ENCODE assay signal across 26 cellular contexts in the genomic region with DNA sequence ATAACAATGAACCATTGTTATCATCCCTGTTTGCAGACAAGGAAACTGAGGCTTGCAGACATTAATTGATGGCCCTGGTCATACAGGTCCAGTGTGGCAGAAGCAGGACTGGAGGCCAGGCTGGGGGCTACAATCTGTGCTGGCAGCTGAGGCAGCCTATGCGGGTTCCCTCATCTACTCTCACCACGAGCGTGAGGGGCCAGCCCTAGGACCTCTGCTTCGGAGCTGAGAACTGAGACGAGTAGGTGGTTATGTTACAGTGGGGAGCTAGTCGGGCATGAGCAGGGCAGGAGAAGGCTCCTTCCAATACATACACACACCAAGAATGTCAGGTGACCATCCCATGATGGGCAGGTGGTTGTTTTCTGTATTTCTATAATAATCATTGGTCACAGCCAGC.
"Had no signal": no experiment of that assay in that cellular context is flagged by ENCODE, and none has a peak within 500 bp of the region (broad histone marks: within the 10 kb centered on the region; RNA-seq: fewer than 3 reads in every experiment).

No MANE protein-coding gene starts in this region.

- H3K27me3 Mint-ChIP-seq: stimulated activated naive CD8-positive, alpha-beta T cell treated with anti-CD3 and anti-CD28 coated beads, Interleukin-15, Interleukin-2, amounts not matched to agents 100 ng/mL and 50 ng/mL, for 24 hours had no signal

- H3K27ac Mint-ChIP-seq: naive thymus-derived CD8-positive, alpha-beta T cell; natural killer cell treated with Interleukin-12 subunit alpha and Interleukin-12 subunit beta and Interleukin-15 and Interleukin-18, amount 100 ng/mL, for 72 hours; nephron progenitor cell; stimulated activated effector memory CD8-positive, alpha-beta T cell treated with anti-CD3 and anti-CD28 coated beads, Interleukin-12 subunit alpha, Interleukin-12 subunit beta, amount 100 ng/mL, for 72 hours; stimulated activated naive B cell treated with anti-CD40 and anti-IgM and Interleukin-4, amounts not matched to agents 10 μg/mL and 1 μg/mL and 100 μg/mL, for 72 hours; stimulated activated naive CD8-positive, alpha-beta T cell treated with anti-CD3 and anti-CD28 coated beads, Interleukin-15, Interleukin-2, amounts not matched to agents 100 ng/mL and 50 ng/mL, for 24 hours had no signal

- H3K4me1 ChIP-seq: pancreas, prostate gland, right lobe of liver, sigmoid colon, thyroid gland, tibial nerve, upper lobe of left lung had no signal

- H3K9me3 Mint-ChIP-seq: naive thymus-derived CD8-positive, alpha-beta T cell; natural killer cell treated with Interleukin-12 subunit alpha and Interleukin-12 subunit beta and Interleukin-15 and Interleukin-18, amount 100 ng/mL, for 72 hours; nephron progenitor cell; neural crest cell; stimulated activated effector memory CD8-positive, alpha-beta T cell treated with anti-CD3 and anti-CD28 coated beads, Interleukin-12 subunit alpha, Interleukin-12 subunit beta, amount 100 ng/mL, for 72 hours; stimulated activated naive B cell treated with anti-CD40 and anti-IgM and Interleukin-4, amounts not matched to agents 10 μg/mL and 1 μg/mL and 100 μg/mL, for 72 hours; stimulated activated naive CD8-positive, alpha-beta T cell treated with anti-CD3 and anti-CD28 coated beads, Interleukin-15, Interleukin-2, amounts not matched to agents 100 ng/mL and 50 ng/mL, for 24 hours had no signal

- H3K4me1 Mint-ChIP-seq: stimulated activated effector memory CD8-positive, alpha-beta T cell treated with anti-CD3 and anti-CD28 coated beads, Interleukin-12 subunit alpha, Interleukin-12 subunit beta, amount 100 ng/mL, for 72 hours; stimulated activated naive B cell treated with anti-CD40 and anti-IgM and Interleukin-4, amounts not matched to agents 10 μg/mL and 1 μg/mL and 100 μg/mL, for 72 hours had no signal

- H3K4me3 Mint-ChIP-seq: naive thymus-derived CD8-positive, alpha-beta T cell; natural killer cell treated with Interleukin-12 subunit alpha and Interleukin-12 subunit beta and Interleukin-15 and Interleukin-18, amount 100 ng/mL, for 72 hours; nephron progenitor cell; neural crest cell; stimulated activated effector memory CD8-positive, alpha-beta T cell treated with anti-CD3 and anti-CD28 coated beads, Interleukin-12 subunit alpha, Interleukin-12 subunit beta, amount 100 ng/mL, for 72 hours; stimulated activated naive B cell treated with anti-CD40 and anti-IgM and Interleukin-4, amounts not matched to agents 10 μg/mL and 1 μg/mL and 100 μg/mL, for 72 hours; stimulated activated naive CD8-positive, alpha-beta T cell treated with anti-CD3 and anti-CD28 coated beads, Interleukin-15, Interleukin-2, amounts not matched to agents 100 ng/mL and 50 ng/mL, for 24 hours had no signal

- DNase-seq: naive thymus-derived CD8-positive, alpha-beta T cell; nephron progenitor cell; pancreas; retina; right cardiac atrium; right lobe of liver; sigmoid colon; small intestine; stimulated activated CD4-positive, alpha-beta T cell treated with anti-CD3 and anti-CD28 coated beads, Interleukin-15, amount 100 ng/mL, for 24 hours; stimulated activated CD4-positive, alpha-beta T cell treated with anti-CD3 and anti-CD28 coated beads, Interleukin-2, amount 100 ng/mL, for 24 hours; stimulated activated CD4-positive, alpha-beta T cell treated with anti-CD3 and anti-CD28 coated beads, Interleukin-2, amount 100 ng/mL, for 48 hours; stimulated activated CD4-positive, alpha-beta T cell treated with anti-CD3 and anti-CD28 coated beads, Interleukin-4, amount 100 ng/mL, for 24 hours; stimulated activated naive B cell treated with anti-CD40 and anti-IgM and Interleukin-4, amounts not matched to agents 10 μg/mL and 1 μg/mL and 100 μg/mL, for 72 hours; stimulated activated naive CD4-positive, alpha-beta T cell treated with Interleukin-2 at 50 U/mL for 16 hours; stomach; thyroid gland; trophoblast cell had no signal

- H3K27ac ChIP-seq: neutrophil, pancreas, prostate gland, right lobe of liver, sigmoid colon, stomach, thoracic aorta, thyroid gland, tibial nerve, upper lobe of left lung had no signal

- H3K9me3 ChIP-seq: neutrophil, pancreas, prostate gland, right lobe of liver, sigmoid colon, stomach, thoracic aorta, thyroid gland, tibial nerve, upper lobe of left lung had no signal

- H3K36me3 Mint-ChIP-seq: naive thymus-derived CD8-positive, alpha-beta T cell; natural killer cell treated with Interleukin-12 subunit alpha and Interleukin-12 subunit beta and Interleukin-15 and Interleukin-18, amount 100 ng/mL, for 72 hours; stimulated activated effector memory CD8-positive, alpha-beta T cell treated with anti-CD3 and anti-CD28 coated beads, Interleukin-12 subunit alpha, Interleukin-12 subunit beta, amount 100 ng/mL, for 72 hours; stimulated activated naive B cell treated with anti-CD40 and anti-IgM and Interleukin-4, amounts not matched to agents 10 μg/mL and 1 μg/mL and 100 μg/mL, for 72 hours had no signal

- H3K27me3 ChIP-seq: neutrophil, pancreas, right lobe of liver, sigmoid colon, stomach, thyroid gland, tibial nerve, upper lobe of left lung had no signal
